ENCODE assay signal across 9 cellular contexts in the genomic region with DNA sequence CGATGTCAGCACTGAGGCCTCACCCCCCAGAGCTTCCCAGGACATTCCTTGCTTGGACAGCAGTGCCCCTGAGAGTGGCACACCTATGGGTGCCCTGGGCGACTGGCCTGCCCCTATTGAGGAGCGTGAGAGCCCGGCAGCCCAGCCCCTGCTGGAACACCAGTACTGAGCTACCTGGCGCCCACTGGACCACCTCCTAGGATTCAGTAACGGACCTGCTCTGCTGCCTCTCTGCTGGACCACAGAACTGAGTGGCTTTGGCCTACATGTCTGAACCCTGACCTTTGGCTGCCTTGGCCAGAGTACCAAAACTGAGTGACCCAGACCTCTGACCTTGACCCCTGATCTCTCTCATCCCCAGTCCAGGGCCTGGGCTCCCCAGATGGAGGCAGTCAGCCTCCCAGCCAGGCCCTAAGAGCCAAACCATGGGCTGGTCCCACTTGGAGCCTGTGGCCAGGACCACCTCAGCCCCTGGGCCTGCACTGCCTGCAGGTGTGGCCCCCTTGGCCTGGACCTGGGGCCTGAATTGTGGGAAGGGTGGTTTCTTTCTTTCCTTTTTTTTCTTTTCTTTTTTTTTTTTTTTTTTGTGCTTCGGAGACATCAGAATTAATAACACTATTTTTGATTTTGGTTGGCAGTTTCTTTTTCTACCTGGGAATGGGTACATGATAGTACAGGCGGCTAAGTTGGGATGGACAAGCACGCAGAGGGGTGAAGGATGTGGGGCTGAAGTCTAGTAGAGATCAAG. TPM values are rescaled to one million over a fixed set of nuclear protein-coding genes. Genes with fewer than 3 reads are reported as not detected.
DNase-seq lines count a peak whose midpoint lies in the region; ATAC-seq and TF ChIP-seq lines count a peak whose summit lies in the region.
"Had no signal": no experiment of that assay in that cellular context is flagged by ENCODE, and none has a peak within 500 bp of the region (broad histone marks: within the 10 kb centered on the region; RNA-seq: fewer than 3 reads in every experiment).

No MANE protein-coding gene starts in this region.

- H3K4me1 Mint-ChIP-seq in IgD-negative memory B cell (peaks cover 7 to 18% (median 14%) of the 10 kb centered on the region in 3 donors), nephron (peaks cover 5% of the 10 kb centered on the region)
- peaks cover 35% of the 10 kb centered on the region for H3K4me1 Mint-ChIP-seq in central memory CD8-positive, alpha-beta T cell

- H3K27me3 ChIP-seq in BLaER1, result no peaks in the 10 kb centered on the region
- H3K27me3 ChIP-seq: suprapubic skin had no signal

- no peaks in the 10 kb centered on the region for H3K9me3 Mint-ChIP-seq in IgD-negative memory B cell
- H3K9me3 Mint-ChIP-seq in central memory CD8-positive, alpha-beta T cell, result no peaks in the 10 kb centered on the region
- H3K9me3 Mint-ChIP-seq in nephron, result no peaks in the 10 kb centered on the region

- H3K9ac ChIP-seq in BLaER1, result peak overlapping the region; percentile 94

- peaks cover 76% of the 10 kb centered on the region for H3K4me1 ChIP-seq in BLaER1

- H3K4me3 Mint-ChIP-seq in IgD-negative memory B cell (peak overlapping the region; percentile 79 to 97 (median 94)), nephron (peak overlapping the region; percentile 72 to 91 (median 77))
- peak overlapping the region; percentile 86 for H3K4me3 Mint-ChIP-seq in central memory CD8-positive, alpha-beta T cell

- peak overlapping the region; percentile 98 for H3K27ac ChIP-seq in BLaER1

- no peak for TF ChIP-seq CTCF in nephron (IDR thresholded peaks at IDR 0.05; ENCODE audit: unreplicated experiment in 3 of 3)

- H4K20me1 ChIP-seq in BLaER1, result no peaks in the 10 kb centered on the region

- H3K36me3 Mint-ChIP-seq in IgD-negative memory B cell (peaks cover 2% of the 10 kb centered on the region), nephron (ENCODE audit: low read depth) (peaks cover 8% of the 10 kb centered on the region)
- H3K36me3 Mint-ChIP-seq in central memory CD8-positive, alpha-beta T cell (ENCODE audit: insufficient read depth), result peaks cover 55% of the 10 kb centered on the region

- peak overlapping the region; percentile 78; the same call in 1 of the 2 replicates for H3K4me3 ChIP-seq in BLaER1

- no peak for DNase-seq in central memory CD8-positive, alpha-beta T cell (ENCODE audit: low spot score in 2 of 2)
- DNase-seq in OCI-M2 (lab: John Stamatoyannopoulos, UW; ENCODE audit: unreplicated experiment) (no peak), KG1 (lab: John Stamatoyannopoulos, UW) (no peak), dermis blood vessel endothelial cell (no peak)

- H3K9me3 ChIP-seq in BLaER1, result no peaks in the 10 kb centered on the region
- H3K9me3 ChIP-seq: suprapubic skin had no signal

- H3K27ac Mint-ChIP-seq in IgD-negative memory B cell, result peak overlapping the region; percentile 91 to 98 (median 97)
- peak overlapping the region; percentile 98 for H3K27ac Mint-ChIP-seq in central memory CD8-positive, alpha-beta T cell (ENCODE audit: low read depth)
- peak overlapping the region in 1 of 3 experiments; percentile 55 for H3K27ac Mint-ChIP-seq in nephron

- no peak for ATAC-seq in central memory CD8-positive, alpha-beta T cell (replicated peaks; ENCODE audit: extremely low read depth, poor library complexity, severe bottlenecking)
- no peak for ATAC-seq in GM21526 (IDR thresholded peaks at IDR 0.05; ENCODE audit: low FRiP score, unreplicated experiment)

- peaks cover 57% of the 10 kb centered on the region for H3K36me3 ChIP-seq in BLaER1

- H3K27me3 Mint-ChIP-seq in IgD-negative memory B cell, result no peaks in the 10 kb centered on the region
- H3K27me3 Mint-ChIP-seq in central memory CD8-positive, alpha-beta T cell, result no peaks in the 10 kb centered on the region
- no peaks in the 10 kb centered on the region for H3K27me3 Mint-ChIP-seq in nephron (ENCODE audit: low read depth)

- peak overlapping the region; percentile 89 for H3K4me2 ChIP-seq in BLaER1

RNA-seq across cellular contexts. Expression of gene SIPA1, which starts 0.9 kb away (rescaled TPM):
- 253 TPM for polyA plus RNA-seq in IgD-negative memory B cell
- total RNA-seq in dermis blood vessel endothelial cell, result 72.2 and 102 TPM in 2 replicates

RNA-seq across cellular contexts. Expression of gene PCNX3, which starts 21.4 kb away (rescaled TPM):
- polyA plus RNA-seq in IgD-negative memory B cell, result 6.8 TPM
- total RNA-seq in dermis blood vessel endothelial cell, result 18.0 and 34.8 TPM in 2 replicates

RNA-seq across cellular contexts. Expression of gene MAP3K11, which starts 23.0 kb away (rescaled TPM):
- polyA plus RNA-seq in IgD-negative memory B cell, result 26.5 TPM
- 118 and 171 TPM in 2 replicates for total RNA-seq in dermis blood vessel endothelial cell

RNA-seq across cellular contexts. Expression of gene RELA, which starts 25.7 kb away (rescaled TPM):
- 66.7 TPM for polyA plus RNA-seq in IgD-negative memory B cell
- 17.3 and 17.7 TPM in 2 replicates for total RNA-seq in dermis blood vessel endothelial cell

RNA-seq across cellular contexts. Expression of gene KCNK7, which starts 41.4 kb away (rescaled TPM):
- polyA plus RNA-seq in IgD-negative memory B cell, result not detected
- 0.14 and 0.17 TPM in 2 replicates for total RNA-seq in dermis blood vessel endothelial cell
